In the genomic region with DNA sequence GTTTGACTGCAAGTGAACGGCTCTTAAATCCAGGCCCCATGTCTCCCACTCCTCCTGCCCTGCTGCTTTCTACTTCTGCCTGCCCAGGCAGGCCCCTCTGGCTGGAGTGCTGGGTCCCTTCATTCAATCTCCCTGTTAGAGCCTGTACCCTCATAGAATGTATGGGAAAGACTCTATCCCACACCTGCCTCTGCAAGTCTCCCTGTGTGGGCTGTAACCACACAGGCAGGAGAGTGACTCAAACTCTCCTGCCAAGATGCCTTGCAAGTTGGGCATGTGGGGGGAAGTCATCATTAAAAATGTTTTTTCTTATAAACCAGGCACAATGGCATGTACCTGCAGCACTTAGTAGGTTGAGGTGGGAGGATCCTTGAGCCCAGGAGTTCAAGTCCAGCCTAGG, we compare ENCODE assay signal across 19 cellular contexts.
DNase-seq lines count a peak whose midpoint lies in the region; ATAC-seq, FAIRE-seq and TF ChIP-seq lines count a peak whose summit lies in the region.
"Had no signal": no experiment of that assay in that cellular context is flagged by ENCODE, and none has a peak within 500 bp of the region (broad histone marks: within the 10 kb centered on the region; RNA-seq: fewer than 3 reads in every experiment).

No MANE protein-coding gene starts in this region.

- H2AK9ac ChIP-seq in IMR-90 (replicated peaks; ENCODE audit: low read depth, low read length, poor library complexity) = peak overlapping the region; percentile 55

- in situ Hi-C loops in IMR-90 (cut with MboI; ENCODE audit: low sequenced_read_pairs) = loop anchor here (5.0 kb wide), 1 partner anchor 73 kb away; no protein-coding TSS in a partner anchor
- in situ Hi-C loops in gastrocnemius medialis (cut with MboI; ENCODE audit: low sequenced_read_pairs in 4 of 4) = no loop called here

- intact Hi-C loops in IMR-90 (cut with micrococcal nuclease) (no loop called here), gastrocnemius medialis (cut with DNase I; ENCODE audit: low total_unique reads) (no loop called here)

- H3K4me3 ChIP-seq in IMR-90 (ENCODE audit: insufficient read depth, low read depth, low read length) = no peak overlapping the region
- no peak overlapping the region for H3K4me3 ChIP-seq in bronchial epithelial cell (ENCODE audit: low read depth, low read length)
- H3K4me3 ChIP-seq in gastrocnemius medialis = no peak overlapping the region
- H3K4me3 ChIP-seq: BLaER1 treated with 17β-estradiol and CSF1 and Interleukin-3, amounts not matched to agents 10 nM and 100 nM had no signal

- H3K4me1 Mint-ChIP-seq in nephron progenitor cell = peaks cover 35% of the 10 kb centered on the region
- H3K4me1 Mint-ChIP-seq in activated CD8-positive, alpha-beta memory T cell treated with anti-CD3 and anti-CD28 coated beads, Interleukin-2, amount 10 ng/mL, durations not matched to agents 7 days and 5 days = peaks cover 22% of the 10 kb centered on the region

- H3K9me3 Mint-ChIP-seq in nephron progenitor cell = no peaks in the 10 kb centered on the region
- H3K9me3 Mint-ChIP-seq in activated CD8-positive, alpha-beta memory T cell treated with anti-CD3 and anti-CD28 coated beads, Interleukin-2, amount 10 ng/mL, durations not matched to agents 7 days and 5 days (ENCODE audit: low read depth) = no peaks in the 10 kb centered on the region
- H3K9me3 Mint-ChIP-seq: CD8-positive, alpha-beta memory T cell; IgD-negative memory B cell had no signal

- no peaks in the 10 kb centered on the region for H3K79me1 ChIP-seq in IMR-90 (ENCODE audit: low read depth in 1 of 2, low read length in 2 of 2)

- DNase-seq in DMS79 treated with DMSO at 0.1 percent for 48 hours (lab: John Stamatoyannopoulos, UW) (peak; percentile 62), IMR-90 (no peak), bronchial epithelial cell (ENCODE audit: low read depth) (peak; percentile 96), nephron progenitor cell (no peak), gastrocnemius medialis (no peak), pons (ENCODE audit: low spot score) (no peak)
- DNase-seq in activated CD8-positive, alpha-beta memory T cell treated with anti-CD3 and anti-CD28 coated beads, Interleukin-2, amount 10 ng/mL, durations not matched to agents 7 days and 5 days = no peak
- DNase-seq: CD8-positive, alpha-beta memory T cell; Karpas-422; MM.1S; NCI-H1092; NCI-H2081 treated with DMSO at 0.1 percent for 48 hours; NCI-H524 treated with DMSO at 0.1 percent for 48 hours; PC-3; RPMI8226 had no signal

- H3K4me3 Mint-ChIP-seq in nephron progenitor cell = no peak overlapping the region
- H3K4me3 Mint-ChIP-seq in activated CD8-positive, alpha-beta memory T cell treated with anti-CD3 and anti-CD28 coated beads, Interleukin-2, amount 10 ng/mL, durations not matched to agents 7 days and 5 days = no peak overlapping the region
- H3K4me3 Mint-ChIP-seq: CD8-positive, alpha-beta memory T cell; IgD-negative memory B cell had no signal

- no peak for ATAC-seq in IMR-90 (ENCODE audit: low read depth)
- no peak for ATAC-seq in activated CD8-positive, alpha-beta memory T cell treated with anti-CD3 and anti-CD28 coated beads, Interleukin-2, amount 10 ng/mL, durations not matched to agents 7 days and 5 days
- ATAC-seq in gastrocnemius medialis = no peak
- ATAC-seq: PC-3 had no signal

- H2BK5ac ChIP-seq in IMR-90 (ENCODE audit: low read depth, low read length, poor library complexity, severe bottlenecking) = no peak overlapping the region

- BruUV-seq in IMR-90 (replicated peaks; lab: Mats Ljungman, UMichigan) = no TSS peak

- no peaks in the 10 kb centered on the region for H3K9me3 ChIP-seq in IMR-90 (ENCODE audit: control insufficient read depth, insufficient read depth, low read length)
- no peaks in the 10 kb centered on the region for H3K9me3 ChIP-seq in gastrocnemius medialis
- H3K9me3 ChIP-seq: BLaER1 treated with 17β-estradiol and CSF1 and Interleukin-3, amounts not matched to agents 10 nM and 100 nM had no signal

- FAIRE-seq in bronchial epithelial cell (lab: Jason Lieb, UNC) = no peak
- FAIRE-seq: G401.6 had no signal

- no peak overlapping the region for H2BK15ac ChIP-seq in IMR-90 (ENCODE audit: low read depth, low read length)

- H3K18ac ChIP-seq in IMR-90 (ENCODE audit: low read depth, low read length) = no peak overlapping the region

- no peak overlapping the region for H3K23ac ChIP-seq in IMR-90 (ENCODE audit: low read depth, low read length)

- dilution Hi-C loops in IMR-90 (cut with HindIII; ENCODE audit: low sequenced_read_pairs, unreplicated experiment) = no loop called here

- CTCF ChIA-PET in IMR-90 (lab: Yijun Ruan, JAX) = no interaction called here
- CTCF ChIA-PET in activated CD8-positive, alpha-beta memory T cell treated with anti-CD3 and anti-CD28 coated beads, Interleukin-2, amount 10 ng/mL, durations not matched to agents 7 days and 5 days (lab: Charles Lee) = no interaction called here

- no CpG with 5 or more reads among the region's 1 CpG for WGBS in IMR-90 (ENCODE audit: extremely low coverage in 2 of 2, insufficient read length in 1 of 2), 2 experiments

- H3K27me3 Mint-ChIP-seq in nephron progenitor cell (ENCODE audit: low read depth, poor library complexity) = peaks cover 9% of the 10 kb centered on the region
- no peaks in the 10 kb centered on the region for H3K27me3 Mint-ChIP-seq in activated CD8-positive, alpha-beta memory T cell treated with anti-CD3 and anti-CD28 coated beads, Interleukin-2, amount 10 ng/mL, durations not matched to agents 7 days and 5 days
- H3K27me3 Mint-ChIP-seq: CD8-positive, alpha-beta memory T cell had no signal

- no peak overlapping the region for H2AK5ac ChIP-seq in IMR-90 (ENCODE audit: low read depth, low read length)

- H3K9ac ChIP-seq in IMR-90 (ENCODE audit: low read depth, low read length) = no peak overlapping the region
- H3K9ac ChIP-seq: BLaER1 treated with 17β-estradiol and CSF1 and Interleukin-3, amounts not matched to agents 10 nM and 100 nM had no signal

- no peak overlapping the region for H3K27ac ChIP-seq in IMR-90 (ENCODE audit: insufficient read depth, low read length)
- H3K27ac ChIP-seq in gastrocnemius medialis = no peak overlapping the region
- H3K27ac ChIP-seq: BLaER1 treated with 17β-estradiol and CSF1 and Interleukin-3, amounts not matched to agents 10 nM and 100 nM; HL-60 had no signal

- H3K56ac ChIP-seq in IMR-90 (ENCODE audit: extremely low read depth, insufficient read depth, low read length) = no peak overlapping the region

- no peak overlapping the region for H4K8ac ChIP-seq in IMR-90 (ENCODE audit: low read depth in 2 of 2, low read length in 2 of 2)

- no peak overlapping the region for H2AFZ ChIP-seq in IMR-90 (replicated peaks; ENCODE audit: low read length, poor library complexity)

- H2BK20ac ChIP-seq in IMR-90 (ENCODE audit: low read depth, low read length) = no peak overlapping the region

- H3K36me3 Mint-ChIP-seq in nephron progenitor cell (ENCODE audit: low read depth) = no peaks in the 10 kb centered on the region
- H3K36me3 Mint-ChIP-seq in activated CD8-positive, alpha-beta memory T cell treated with anti-CD3 and anti-CD28 coated beads, Interleukin-2, amount 10 ng/mL, durations not matched to agents 7 days and 5 days = no peaks in the 10 kb centered on the region

- no peak overlapping the region for H2BK120ac ChIP-seq in IMR-90 (ENCODE audit: low read depth, low read length)

- POLR2A ChIA-PET in IMR-90 (lab: Charles Lee; ENCODE audit: unreplicated experiment) = no interaction called here

- H4K5ac ChIP-seq in IMR-90 (ENCODE audit: low read depth, low read length) = no peak overlapping the region

- H3K27ac Mint-ChIP-seq in nephron progenitor cell = peak overlapping the region; percentile 46
- no peak overlapping the region for H3K27ac Mint-ChIP-seq in activated CD8-positive, alpha-beta memory T cell treated with anti-CD3 and anti-CD28 coated beads, Interleukin-2, amount 10 ng/mL, durations not matched to agents 7 days and 5 days
- H3K27ac Mint-ChIP-seq: IgD-negative memory B cell had no signal

- no peak overlapping the region for H3K4me2 ChIP-seq in IMR-90 (ENCODE audit: low read depth, low read length)
- H3K4me2 ChIP-seq: BLaER1 treated with 17β-estradiol and CSF1 and Interleukin-3, amounts not matched to agents 10 nM and 100 nM had no signal

- no peaks in the 10 kb centered on the region for H4K20me1 ChIP-seq in IMR-90 (ENCODE audit: insufficient read depth, low read length)
- H4K20me1 ChIP-seq: BLaER1 treated with 17β-estradiol and CSF1 and Interleukin-3, amounts not matched to agents 10 nM and 100 nM had no signal

- TF ChIP-seq RAD21 in IMR-90 (IDR thresholded peaks at IDR 0.05; ENCODE audit: low read length) = no peak

- TF ChIP-seq POLR2A in IMR-90 (IDR thresholded peaks at IDR 0.05; ENCODE audit: low read depth, low read length) (no peak), gastrocnemius medialis (IDR thresholded peaks at IDR 0.05) (no peak)

- H3K4ac ChIP-seq in IMR-90 (ENCODE audit: low read depth, low read length) = no peak overlapping the region

- TF ChIP-seq CTCF in IMR-90 (conservative IDR thresholded peaks at IDR 0.05; ENCODE audit: low read depth, low read length) (no peak), bronchial epithelial cell (IDR thresholded peaks at IDR 0.05; ENCODE audit: insufficient read depth, low read length, severe bottlenecking) (no peak), nephron progenitor cell (IDR thresholded peaks at IDR 0.05) (no peak), gastrocnemius medialis (IDR thresholded peaks at IDR 0.05 in 4 of 5, conservative IDR thresholded peaks at IDR 0.05 in 1 of 5) (no peak)

- no peaks in the 10 kb centered on the region for H3K9me1 ChIP-seq in IMR-90 (ENCODE audit: insufficient read depth, low read length)

- no peak overlapping the region for H3K14ac ChIP-seq in IMR-90 (replicated peaks; ENCODE audit: low read depth, low read length)

- no peak overlapping the region for H4K91ac ChIP-seq in IMR-90 (ENCODE audit: insufficient read depth, low read depth, low read length)

- H3K27me3 ChIP-seq in IMR-90 (ENCODE audit: control insufficient read depth, insufficient read depth, low read length) (peaks cover 42% of the 10 kb centered on the region), bronchial epithelial cell (ENCODE audit: control insufficient read depth, insufficient read depth, low read length) (peaks cover 2% of the 10 kb centered on the region), gastrocnemius medialis (no peaks in the 10 kb centered on the region)
- H3K27me3 ChIP-seq: BLaER1 treated with 17β-estradiol and CSF1 and Interleukin-3, amounts not matched to agents 10 nM and 100 nM had no signal

- H3K4me1 ChIP-seq in IMR-90 (ENCODE audit: control insufficient read depth, insufficient read depth, low read length) (no peaks in the 10 kb centered on the region), gastrocnemius medialis (no peaks in the 10 kb centered on the region)

- no peaks in the 10 kb centered on the region for H3K36me3 ChIP-seq in IMR-90 (ENCODE audit: control insufficient read depth, insufficient read depth, low read length)
- no peaks in the 10 kb centered on the region for H3K36me3 ChIP-seq in bronchial epithelial cell (ENCODE audit: control insufficient read depth, insufficient read depth, low read length)
- H3K36me3 ChIP-seq in gastrocnemius medialis = no peaks in the 10 kb centered on the region
- H3K36me3 ChIP-seq: BLaER1 treated with 17β-estradiol and CSF1 and Interleukin-3, amounts not matched to agents 10 nM and 100 nM had no signal

TF ChIP-seq in IMR-90, 13 proteins besides CTCF, POLR2A, EP300 and RAD21 (continues in another document):
- TF ChIP-seq CEBPB (IDR thresholded peaks at IDR 0.05; ENCODE audit: low read depth, low read length) (no peak), FOS (IDR thresholded peaks at IDR 0.05; ENCODE audit: low read depth, low read length) (no peak)

Comparison
In these comparisons a context has a peak if more than half of its experiments do, and no peak if none do; other contexts are left out.
1. DNase-seq: peak in DMS79 treated with DMSO at 0.1 percent for 48 hours (single experiment) and bronchial epithelial cell (single experiment); none in IMR-90 (single experiment), nephron progenitor cell (single experiment), activated CD8-positive, alpha-beta memory T cell treated with anti-CD3 and anti-CD28 coated beads, Interleukin-2, amount 10 ng/mL, durations not matched to agents 7 days and 5 days (single experiment), gastrocnemius medialis (0 of 2) and pons (single experiment).